ENCODE assay signal across 8 cellular contexts in the genomic region with DNA sequence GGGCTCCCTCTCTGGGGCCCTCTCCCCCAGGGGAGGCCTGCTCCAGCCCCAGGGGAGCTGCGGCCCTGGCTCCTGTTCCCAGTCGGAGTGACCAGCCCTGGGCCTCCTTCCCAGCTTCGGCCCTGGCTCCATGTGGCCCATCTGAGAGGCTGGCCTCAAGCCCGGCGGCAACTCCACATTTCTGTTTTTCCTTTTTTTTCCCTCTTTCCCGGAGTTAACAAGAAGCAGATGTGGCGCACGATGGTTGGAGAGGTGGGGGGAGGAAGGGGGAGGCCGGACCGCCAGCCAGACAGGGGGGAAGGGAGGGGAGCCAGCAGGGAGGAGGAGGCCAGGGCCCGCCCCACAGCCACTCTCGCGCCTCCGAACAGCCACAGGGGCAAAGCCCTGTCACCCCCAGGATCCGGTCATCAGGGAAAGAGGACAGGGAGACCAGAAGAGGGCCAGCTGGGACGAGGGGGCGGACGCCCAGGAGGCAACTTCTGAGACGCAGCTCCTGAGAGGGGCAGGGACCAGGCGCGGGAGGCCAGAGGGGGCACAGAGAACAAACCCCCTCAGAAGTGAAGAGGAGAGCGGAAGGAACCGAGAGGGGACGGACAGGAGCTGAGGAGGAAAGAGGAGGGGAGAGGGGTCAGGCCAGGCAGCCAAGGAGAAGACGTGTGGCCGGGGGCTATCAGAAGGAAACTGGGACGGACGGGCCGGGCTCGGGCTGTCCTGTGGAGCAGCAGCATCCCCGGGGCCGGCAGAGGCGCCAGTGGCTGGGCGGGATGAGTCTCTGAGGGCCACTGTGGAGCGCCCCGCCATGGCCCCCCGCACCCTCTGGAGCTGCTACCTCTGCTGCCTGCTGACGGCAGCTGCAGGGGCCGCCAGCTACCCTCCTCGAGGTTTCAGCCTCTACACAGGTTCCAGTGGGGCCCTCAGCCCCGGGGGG. TPM values are rescaled to one million over a fixed set of nuclear protein-coding genes. Genes with fewer than 3 reads are reported as not detected.
DNase-seq lines count a peak whose midpoint lies in the region; ATAC-seq and TF ChIP-seq lines count a peak whose summit lies in the region.
"Had no signal": no experiment of that assay in that cellular context is flagged by ENCODE, and none has a peak within 500 bp of the region (broad histone marks: within the 10 kb centered on the region; RNA-seq: fewer than 3 reads in every experiment).

EMILIN1 (plus strand) TSS at position 349 of the 928 bp plus-strand sequence; CDS start at position 800, 451 bp downstream.

- in situ Hi-C loops in G401 (cut with HindIII; ENCODE audit: low sequenced_read_pairs): no loop called here

- H3K9ac ChIP-seq in NT2/D1 (ENCODE audit: insufficient read length, low read depth): peak within 1 kb of the TSS; percentile 61
- H3K9ac ChIP-seq in mesendoderm (ENCODE audit: low read length): peak within 1 kb of the TSS; percentile 52

- H3K4me1 ChIP-seq in NT2/D1 (ENCODE audit: insufficient read depth, insufficient read length) (peaks cover 5% of the 10 kb centered on the region), mesendoderm (ENCODE audit: control insufficient read depth, low read depth, low read length) (peaks cover 2% of the 10 kb centered on the region), tibial nerve (peaks cover 0 to 70% (median 39%) of the 10 kb centered on the region in 4 donors)

- peak within 1 kb of the TSS; percentile 59 for H3K23ac ChIP-seq in mesendoderm (ENCODE audit: low read length)

- no peak within 1 kb of the TSS for H2BK120ac ChIP-seq in mesendoderm (ENCODE audit: low read depth, low read length)

- intact Hi-C loops in dorsolateral prefrontal cortex (cut with DNase I): no loop called here

- no peaks in the 10 kb centered on the region for H3K79me1 ChIP-seq in mesendoderm (ENCODE audit: low read length)

- H3K9me3 ChIP-seq in NT2/D1 (ENCODE audit: insufficient read depth, low read length): no peaks in the 10 kb centered on the region
- H3K9me3 ChIP-seq in tibial nerve: no peaks in the 10 kb centered on the region

- H3K79me2 ChIP-seq in mesendoderm (ENCODE audit: control insufficient read depth, insufficient read depth, low read length): no peaks in the 10 kb centered on the region

- H3K27me3 ChIP-seq in NT2/D1 (ENCODE audit: insufficient read depth, insufficient read length): no peaks in the 10 kb centered on the region
- no peaks in the 10 kb centered on the region for H3K27me3 ChIP-seq in dorsolateral prefrontal cortex
- no peaks in the 10 kb centered on the region for H3K27me3 ChIP-seq in mesendoderm (ENCODE audit: insufficient read depth, low read length, poor library complexity)
- H3K27me3 ChIP-seq in tibial nerve: no peaks in the 10 kb centered on the region
- H3K27me3 ChIP-seq: foreskin keratinocyte had no signal

- peak within 1 kb of the TSS in 58 of 59 donors; percentile 15 to 88 (median 78) for H3K27ac ChIP-seq in dorsolateral prefrontal cortex
- no peak within 1 kb of the TSS for H3K27ac ChIP-seq in mesendoderm (ENCODE audit: low read depth, low read length)
- H3K27ac ChIP-seq in tibial nerve: peak within 1 kb of the TSS; percentile 70 to 94 (median 90)
- H3K27ac ChIP-seq: foreskin keratinocyte had no signal

- DNase-seq in NT2/D1 (ENCODE audit: low read depth, low spot score) (no peak), dorsolateral prefrontal cortex (peak in 6 of 10 donors; percentile 42 to 73 (median 54)), mesendoderm (peak; percentile 19), tibial nerve (ENCODE audit: low spot score in 2 of 2) (peak; percentile 82 to 85), G401 (ENCODE audit: low spot score) (no peak), NCI-H748 (lab: John Stamatoyannopoulos, UW; ENCODE audit: unreplicated experiment) (no peak)
- DNase-seq: foreskin keratinocyte had no signal

- ATAC-seq in HG03442 (IDR thresholded peaks at IDR 0.05; ENCODE audit: unreplicated experiment): no peak
- ATAC-seq: foreskin keratinocyte had no signal

- TF ChIP-seq CTCF in dorsolateral prefrontal cortex (IDR thresholded peaks at IDR 0.05 in 54 of 56, conservative IDR thresholded peaks at IDR 0.05 in 2 of 56; ENCODE audit: low read depth in 1 of 56, partially characterized antibody in 56 of 56): no peak
- TF ChIP-seq CTCF in tibial nerve (IDR thresholded peaks at IDR 0.05): no peak

- peak within 1 kb of the TSS; percentile 52 for H3K56ac ChIP-seq in mesendoderm (ENCODE audit: low read length)

- H4K8ac ChIP-seq in mesendoderm (ENCODE audit: low read depth, low read length): no peak within 1 kb of the TSS

- no peak within 1 kb of the TSS for H3K4me3 ChIP-seq in NT2/D1 (ENCODE audit: insufficient read length, low read depth)
- peak within 1 kb of the TSS in 58 of 59 donors; percentile 4 to 63 (median 44) for H3K4me3 ChIP-seq in dorsolateral prefrontal cortex
- no peak within 1 kb of the TSS for H3K4me3 ChIP-seq in mesendoderm (ENCODE audit: low read length)
- H3K4me3 ChIP-seq in tibial nerve: peak within 1 kb of the TSS; percentile 38 to 59 (median 40)

- H3K36me3 ChIP-seq in NT2/D1 (ENCODE audit: insufficient read depth, insufficient read length, low read length) (no peaks in the 10 kb centered on the region), mesendoderm (ENCODE audit: control insufficient read depth, insufficient read depth, low read length) (no peaks in the 10 kb centered on the region), tibial nerve (peaks cover 0 to 12% (median 0%) of the 10 kb centered on the region in 3 donors)

- TF ChIP-seq EP300 in tibial nerve (IDR thresholded peaks at IDR 0.05): peak in 1 of 2 donors; percentile 75

- no peak within 1 kb of the TSS for H4K5ac ChIP-seq in mesendoderm (ENCODE audit: low read length)

- H2AK5ac ChIP-seq in mesendoderm (ENCODE audit: low read length): no peak within 1 kb of the TSS

- H3K4ac ChIP-seq in mesendoderm (ENCODE audit: low read depth, low read length): peak within 1 kb of the TSS; percentile 63

- H2BK15ac ChIP-seq in mesendoderm (replicated peaks; ENCODE audit: low read depth): no peak within 1 kb of the TSS

- TF ChIP-seq POLR2A in tibial nerve (IDR thresholded peaks at IDR 0.05): no peak

- no peak within 1 kb of the TSS for H3K4me2 ChIP-seq in mesendoderm (ENCODE audit: low read length)

- peak within 1 kb of the TSS; percentile 3 for H3K18ac ChIP-seq in mesendoderm (ENCODE audit: low read length)

- no CpG with 5 or more reads among the region's 41 CpGs for WGBS in mesendoderm (ENCODE audit: extremely low coverage, insufficient coverage, low lambda C conversion rate)
- WGBS in tibial nerve, 2 donors: 14 to 16% methylated on average over 33 to 39 of the region's 41 CpGs

- H2BK5ac ChIP-seq in mesendoderm (ENCODE audit: low read length): no peak within 1 kb of the TSS

RNA-seq across cellular contexts. Expression of gene EMILIN1, which starts in this region (rescaled TPM):
- total RNA-seq in dorsolateral prefrontal cortex (10 to 100 TPM in 23 of 120 experiments, 1 to 10 TPM in 97; 3.2 to 19.4 (median 7.4) TPM), tibial nerve (10 to 100 TPM; 56.6 to 95.1 (median 70.1) TPM)
- polyA plus RNA-seq in mesendoderm (2013, experiment 1 of 2): 3.4 TPM
- 3.3 TPM for polyA plus RNA-seq in mesendoderm (2013, experiment 2 of 2)
- 2.3 and 3.9 TPM in 2 replicates for total RNA-seq in G401 (2014; rRNA removed; shearing (Covaris generic))

Comparison
In these comparisons a context has a peak if more than half of its experiments do, and no peak if none do; other contexts are left out.
1. DNase-seq: peak in dorsolateral prefrontal cortex (6 of 10), mesendoderm (single experiment) and tibial nerve (2 of 2); none in NT2/D1 (single experiment), G401 (single experiment) and NCI-H748 (single experiment).
2. H3K4me3 ChIP-seq: peak in dorsolateral prefrontal cortex (58 of 59) and tibial nerve (4 of 4); none in NT2/D1 (single experiment) and mesendoderm (single experiment).